1 cellular context compared by ENCODE assay signal in the genomic region with DNA sequence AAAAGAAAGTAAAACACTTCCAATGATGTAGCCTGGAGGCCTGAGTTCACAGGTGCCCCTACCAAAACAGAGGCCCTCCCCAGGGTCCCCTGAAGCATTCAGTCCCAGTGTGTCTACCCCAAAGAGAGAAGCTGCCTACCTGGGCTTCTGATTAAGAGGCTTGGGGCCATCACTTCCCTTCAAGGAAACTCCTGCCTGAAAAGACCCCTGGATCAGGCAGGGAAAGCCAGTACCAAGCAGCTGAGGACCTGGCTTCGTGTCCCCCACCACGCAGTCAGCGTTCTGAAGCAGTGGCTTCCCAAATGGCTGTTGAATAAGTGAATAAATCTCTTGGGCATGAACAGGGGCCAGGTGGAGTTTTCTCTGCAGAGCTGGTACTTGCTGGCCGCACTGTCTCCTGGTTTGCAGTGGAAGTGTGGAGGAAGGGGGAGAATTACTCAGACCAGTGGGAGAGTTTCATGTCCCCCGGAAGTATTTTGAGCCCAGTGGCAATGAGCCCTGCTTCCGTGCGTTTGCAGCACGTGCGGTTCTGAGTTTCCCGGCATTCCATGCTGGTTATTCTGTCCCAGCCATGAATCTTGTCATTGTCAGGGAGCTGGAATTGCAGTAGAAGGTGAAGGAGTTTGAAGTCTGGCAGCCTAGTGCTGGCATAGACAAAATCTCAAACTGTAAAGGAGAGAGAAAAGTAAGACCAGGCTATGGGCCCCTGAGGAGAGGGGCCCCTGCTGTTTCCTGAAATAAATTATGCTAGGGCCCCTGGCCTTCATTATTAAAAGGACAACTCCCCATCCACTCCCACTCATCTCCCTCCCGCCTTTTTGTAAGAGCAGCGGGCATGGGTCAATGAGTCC.
TF ChIP-seq lines count a peak whose summit lies in the region.

No MANE protein-coding gene starts in this region.

TF ChIP-seq in HepG2, 621 proteins besides CTCF, POLR2A, EP300 and RAD21 (continues in another document):
- TF ChIP-seq NFIC (IDR thresholded peaks at IDR 0.05; ENCODE audit: low read length) (no peak), JUNB (CRISPR knock-in tag; IDR thresholded peaks at IDR 0.05; ENCODE audit: borderline replicate concordance) (no peak), KMT2B (CRISPR knock-in tag; IDR thresholded peaks at IDR 0.05) (no peak), E2F5 (CRISPR knock-in tag; conservative IDR thresholded peaks at IDR 0.05) (no peak; the same call in 1 of the 2 replicates), SRY (CRISPR knock-in tag; IDR thresholded peaks at IDR 0.05) (peak; percentile 13; the same call in 1 of the 2 replicates), DMTF1 (CRISPR knock-in tag; IDR thresholded peaks at IDR 0.05) (0 out of 2 replicates have a peak, but pooled peaks have one; percentile 47), REXO4 (CRISPR knock-in tag; IDR thresholded peaks at IDR 0.05; ENCODE audit: borderline replicate concordance) (no peak), HNF1A (IDR thresholded peaks at IDR 0.05; ENCODE audit: low read depth) (no peak), HNF1A (CRISPR knock-in tag; IDR thresholded peaks at IDR 0.05; ENCODE audit: borderline replicate concordance) (no peak), MATR3 (CRISPR knock-in tag; IDR thresholded peaks at IDR 0.05) (peak; percentile 9; the same call in 1 of the 2 replicates), PAF1 (CRISPR knock-in tag; IDR thresholded peaks at IDR 0.05) (no peak), ATF1 (CRISPR knock-in tag; IDR thresholded peaks at IDR 0.05) (no peak), ZNF235 (CRISPR knock-in tag; IDR thresholded peaks at IDR 0.05; ENCODE audit: borderline replicate concordance) (no peak), HNRNPLL (IDR thresholded peaks at IDR 0.05; ENCODE audit: low read depth, low read length, poor library complexity, severe bottlenecking) (no peak), NFE2 (CRISPR knock-in tag; IDR thresholded peaks at IDR 0.05) (no peak), ATF7-NPFF (CRISPR knock-in tag; IDR thresholded peaks at IDR 0.05; ENCODE audit: low read depth) (0 out of 2 replicates have a peak, but pooled peaks have one; percentile 23), SP4 (CRISPR knock-in tag; IDR thresholded peaks at IDR 0.05) (no peak)
- TF ChIP-seq, protein P1, sequence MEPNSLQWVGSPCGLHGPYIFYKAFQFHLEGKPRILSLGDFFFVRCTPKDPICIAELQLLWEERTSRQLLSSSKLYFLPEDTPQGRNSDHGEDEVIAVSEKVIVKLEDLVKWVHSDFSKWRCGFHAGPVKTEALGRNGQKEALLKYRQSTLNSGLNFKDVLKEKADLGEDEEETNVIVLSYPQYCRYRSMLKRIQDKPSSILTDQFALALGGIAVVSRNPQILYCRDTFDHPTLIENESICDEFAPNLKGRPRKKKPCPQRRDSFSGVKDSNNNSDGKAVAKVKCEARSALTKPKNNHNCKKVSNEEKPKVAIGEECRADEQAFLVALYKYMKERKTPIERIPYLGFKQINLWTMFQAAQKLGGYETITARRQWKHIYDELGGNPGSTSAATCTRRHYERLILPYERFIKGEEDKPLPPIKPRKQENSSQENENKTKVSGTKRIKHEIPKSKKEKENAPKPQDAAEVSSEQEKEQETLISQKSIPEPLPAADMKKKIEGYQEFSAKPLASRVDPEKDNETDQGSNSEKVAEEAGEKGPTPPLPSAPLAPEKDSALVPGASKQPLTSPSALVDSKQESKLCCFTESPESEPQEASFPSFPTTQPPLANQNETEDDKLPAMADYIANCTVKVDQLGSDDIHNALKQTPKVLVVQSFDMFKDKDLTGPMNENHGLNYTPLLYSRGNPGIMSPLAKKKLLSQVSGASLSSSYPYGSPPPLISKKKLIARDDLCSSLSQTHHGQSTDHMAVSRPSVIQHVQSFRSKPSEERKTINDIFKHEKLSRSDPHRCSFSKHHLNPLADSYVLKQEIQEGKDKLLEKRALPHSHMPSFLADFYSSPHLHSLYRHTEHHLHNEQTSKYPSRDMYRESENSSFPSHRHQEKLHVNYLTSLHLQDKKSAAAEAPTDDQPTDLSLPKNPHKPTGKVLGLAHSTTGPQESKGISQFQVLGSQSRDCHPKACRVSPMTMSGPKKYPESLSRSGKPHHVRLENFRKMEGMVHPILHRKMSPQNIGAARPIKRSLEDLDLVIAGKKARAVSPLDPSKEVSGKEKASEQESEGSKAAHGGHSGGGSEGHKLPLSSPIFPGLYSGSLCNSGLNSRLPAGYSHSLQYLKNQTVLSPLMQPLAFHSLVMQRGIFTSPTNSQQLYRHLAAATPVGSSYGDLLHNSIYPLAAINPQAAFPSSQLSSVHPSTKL (CRISPR knock-in tag; IDR thresholded peaks at IDR 0.05), result no peak
- TF ChIP-seq, protein P2, sequence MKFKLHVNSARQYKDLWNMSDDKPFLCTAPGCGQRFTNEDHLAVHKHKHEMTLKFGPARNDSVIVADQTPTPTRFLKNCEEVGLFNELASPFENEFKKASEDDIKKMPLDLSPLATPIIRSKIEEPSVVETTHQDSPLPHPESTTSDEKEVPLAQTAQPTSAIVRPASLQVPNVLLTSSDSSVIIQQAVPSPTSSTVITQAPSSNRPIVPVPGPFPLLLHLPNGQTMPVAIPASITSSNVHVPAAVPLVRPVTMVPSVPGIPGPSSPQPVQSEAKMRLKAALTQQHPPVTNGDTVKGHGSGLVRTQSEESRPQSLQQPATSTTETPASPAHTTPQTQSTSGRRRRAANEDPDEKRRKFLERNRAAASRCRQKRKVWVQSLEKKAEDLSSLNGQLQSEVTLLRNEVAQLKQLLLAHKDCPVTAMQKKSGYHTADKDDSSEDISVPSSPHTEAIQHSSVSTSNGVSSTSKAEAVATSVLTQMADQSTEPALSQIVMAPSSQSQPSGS (CRISPR knock-in tag; IDR thresholded peaks at IDR 0.05), result no peak
- TF ChIP-seq, protein P3, sequence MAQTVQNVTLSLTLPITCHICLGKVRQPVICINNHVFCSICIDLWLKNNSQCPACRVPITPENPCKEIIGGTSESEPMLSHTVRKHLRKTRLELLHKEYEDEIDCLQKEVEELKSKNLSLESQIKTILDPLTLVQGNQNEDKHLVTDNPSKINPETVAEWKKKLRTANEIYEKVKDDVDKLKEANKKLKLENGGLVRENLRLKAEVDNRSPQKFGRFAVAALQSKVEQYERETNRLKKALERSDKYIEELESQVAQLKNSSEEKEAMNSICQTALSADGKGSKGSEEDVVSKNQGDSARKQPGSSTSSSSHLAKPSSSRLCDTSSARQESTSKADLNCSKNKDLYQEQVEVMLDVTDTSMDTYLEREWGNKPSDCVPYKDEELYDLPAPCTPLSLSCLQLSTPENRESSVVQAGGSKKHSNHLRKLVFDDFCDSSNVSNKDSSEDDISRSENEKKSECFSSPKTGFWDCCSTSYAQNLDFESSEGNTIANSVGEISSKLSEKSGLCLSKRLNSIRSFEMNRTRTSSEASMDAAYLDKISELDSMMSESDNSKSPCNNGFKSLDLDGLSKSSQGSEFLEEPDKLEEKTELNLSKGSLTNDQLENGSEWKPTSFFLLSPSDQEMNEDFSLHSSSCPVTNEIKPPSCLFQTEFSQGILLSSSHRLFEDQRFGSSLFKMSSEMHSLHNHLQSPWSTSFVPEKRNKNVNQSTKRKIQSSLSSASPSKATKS (CRISPR knock-in tag; IDR thresholded peaks at IDR 0.05), result 0 out of 2 replicates have a peak, but pooled peaks have one; percentile 23
- TF ChIP-seq, protein P4, sequence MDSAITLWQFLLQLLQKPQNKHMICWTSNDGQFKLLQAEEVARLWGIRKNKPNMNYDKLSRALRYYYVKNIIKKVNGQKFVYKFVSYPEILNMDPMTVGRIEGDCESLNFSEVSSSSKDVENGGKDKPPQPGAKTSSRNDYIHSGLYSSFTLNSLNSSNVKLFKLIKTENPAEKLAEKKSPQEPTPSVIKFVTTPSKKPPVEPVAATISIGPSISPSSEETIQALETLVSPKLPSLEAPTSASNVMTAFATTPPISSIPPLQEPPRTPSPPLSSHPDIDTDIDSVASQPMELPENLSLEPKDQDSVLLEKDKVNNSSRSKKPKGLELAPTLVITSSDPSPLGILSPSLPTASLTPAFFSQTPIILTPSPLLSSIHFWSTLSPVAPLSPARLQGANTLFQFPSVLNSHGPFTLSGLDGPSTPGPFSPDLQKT (CRISPR knock-in tag; IDR thresholded peaks at IDR 0.05; ENCODE audit: borderline replicate concordance), result no peak
- TF ChIP-seq, protein P5, sequence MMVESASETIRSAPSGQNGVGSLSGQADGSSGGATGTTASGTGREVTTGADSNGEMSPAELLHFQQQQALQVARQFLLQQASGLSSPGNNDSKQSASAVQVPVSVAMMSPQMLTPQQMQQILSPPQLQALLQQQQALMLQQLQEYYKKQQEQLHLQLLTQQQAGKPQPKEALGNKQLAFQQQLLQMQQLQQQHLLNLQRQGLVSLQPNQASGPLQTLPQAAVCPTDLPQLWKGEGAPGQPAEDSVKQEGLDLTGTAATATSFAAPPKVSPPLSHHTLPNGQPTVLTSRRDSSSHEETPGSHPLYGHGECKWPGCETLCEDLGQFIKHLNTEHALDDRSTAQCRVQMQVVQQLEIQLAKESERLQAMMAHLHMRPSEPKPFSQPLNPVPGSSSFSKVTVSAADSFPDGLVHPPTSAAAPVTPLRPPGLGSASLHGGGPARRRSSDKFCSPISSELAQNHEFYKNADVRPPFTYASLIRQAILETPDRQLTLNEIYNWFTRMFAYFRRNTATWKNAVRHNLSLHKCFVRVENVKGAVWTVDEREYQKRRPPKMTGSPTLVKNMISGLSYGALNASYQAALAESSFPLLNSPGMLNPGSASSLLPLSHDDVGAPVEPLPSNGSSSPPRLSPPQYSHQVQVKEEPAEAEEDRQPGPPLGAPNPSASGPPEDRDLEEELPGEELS (CRISPR knock-in tag; IDR thresholded peaks at IDR 0.05), result no peak
